23 cellular contexts compared by ENCODE assay signal in genomic region chr5:143687604-143688003, GRCh38.
"Had no signal": no experiment of that assay in that cellular context is flagged by ENCODE, and none has a peak within 500 bp of the region (broad histone marks: within the 10 kb centered on the region; RNA-seq: fewer than 3 reads in every experiment).

No MANE protein-coding gene starts in this region.

- ATAC-seq: natural killer cell; psoas muscle; right cardiac atrium; right lobe of liver; stimulated activated effector memory CD8-positive, alpha-beta T cell treated with anti-CD3 and anti-CD28 coated beads, Interleukin-12 subunit alpha, Interleukin-12 subunit beta, amount 100 ng/mL, for 72 hours; stimulated activated naive B cell treated with anti-CD40 and anti-IgM and Interleukin-4, amounts not matched to agents 10 μg/mL and 1 μg/mL and 100 μg/mL, for 72 hours; stimulated activated naive CD8-positive, alpha-beta T cell treated with anti-CD3 and anti-CD28 coated beads, Interleukin-15, amount 100 ng/mL, for 72 hours; stimulated activated naive CD8-positive, alpha-beta T cell treated with anti-CD3 and anti-CD28 coated beads, Interleukin-15, Interleukin-2, amounts not matched to agents 100 U/mL and 50 U/mL, for 24 hours; upper lobe of right lung had no signal

- DNase-seq: natural killer cell; occipital lobe; ovary; posterior cingulate gyrus; psoas muscle; right cardiac atrium; right lobe of liver; sigmoid colon; small intestine; stimulated activated CD4-positive, alpha-beta T cell treated with anti-CD3 and anti-CD28 coated beads, Interleukin-15, amount 100 ng/mL, for 24 hours; stimulated activated CD4-positive, alpha-beta T cell treated with anti-CD3 and anti-CD28 coated beads, Interleukin-2, amount 100 ng/mL, for 24 hours; stimulated activated CD4-positive, alpha-beta T cell treated with anti-CD3 and anti-CD28 coated beads, Interleukin-2, amount 100 ng/mL, for 48 hours; stimulated activated CD4-positive, alpha-beta T cell treated with anti-CD3 and anti-CD28 coated beads, Interleukin-4, amount 100 ng/mL, for 24 hours; stimulated activated naive B cell treated with anti-CD40 and anti-IgM and Interleukin-4, amounts not matched to agents 10 μg/mL and 1 μg/mL and 100 μg/mL, for 72 hours; stimulated activated naive CD8-positive, alpha-beta T cell treated with anti-CD3 and anti-CD28 coated beads, Interleukin-15, amount 100 ng/mL, for 72 hours; stimulated activated naive CD8-positive, alpha-beta T cell treated with anti-CD3 and anti-CD28 coated beads, Interleukin-15, Interleukin-2, amounts not matched to agents 100 U/mL and 50 U/mL, for 24 hours; substantia nigra; testis; tibial artery; transverse colon; upper lobe of right lung; uterus had no signal
